Comparison of ENCODE assay signal across 23 cellular contexts in the genomic region with DNA sequence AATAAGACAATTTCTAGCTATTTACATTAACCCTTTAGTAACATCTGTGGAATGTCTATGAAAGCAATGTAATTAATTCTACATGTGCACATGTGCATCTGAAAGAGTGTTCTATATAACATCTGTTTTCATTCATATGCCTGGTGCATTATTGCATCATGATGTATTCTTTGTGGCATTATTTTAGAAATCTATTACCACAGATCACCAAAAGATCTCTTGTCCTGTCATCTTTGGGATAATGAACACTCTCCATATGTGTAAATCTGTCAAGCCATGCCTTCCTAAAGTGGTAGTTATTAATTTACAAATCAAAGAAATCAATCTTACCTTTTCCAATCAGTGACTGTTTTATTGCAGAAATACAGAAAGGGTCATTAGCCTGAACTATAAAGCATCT.
"Had no signal": no experiment of that assay in that cellular context is flagged by ENCODE, and none has a peak within 500 bp of the region (broad histone marks: within the 10 kb centered on the region; RNA-seq: fewer than 3 reads in every experiment).

No MANE protein-coding gene starts in this region.

- ATAC-seq: activated CD4-positive, alpha-beta T cell treated with anti-CD3 and anti-CD28 coated beads for 36 hours; activated naive CD4-positive, alpha-beta T cell treated with anti-CD3 and anti-CD28 coated beads, Interleukin-2, amount 50 U/mL, for 72 hours; activated T-helper 17 cell treated with anti-CD3 and anti-CD28 coated beads, Interleukin-2, amount 50 U/mL, for 72 hours; naive thymus-derived CD8-positive, alpha-beta T cell had no signal

- H3K4me3 ChIP-seq: adrenal gland, ascending aorta, left ventricle myocardium inferior, spleen, upper lobe of left lung had no signal

- DNase-seq: activated B cell treated with CpG ODN at 0.5 μM for 24 hours; activated CD4-positive, alpha-beta T cell treated with anti-CD3 and anti-CD28 coated beads for 36 hours; activated CD4-positive, alpha-beta T cell treated with anti-CD3 and anti-CD28 coated beads, Interleukin-2, amount 50 U/mL, for 4 hours; activated CD8-positive, alpha-beta memory T cell treated with anti-CD3 and anti-CD28 coated beads for 24 hours; activated CD8-positive, alpha-beta memory T cell treated with anti-CD3 and anti-CD28 coated beads, Interleukin-2, amount 50 U/mL, for 4 hours; activated T-cell treated with anti-CD3 and anti-CD28 coated beads, Interleukin-2, amount 50 U/mL, for 24 hours; adrenal gland; brain microvascular endothelial cell; caudate nucleus; effector CD8-positive, alpha-beta T cell; erythroblast; foreskin melanocyte; hippocampal formation; left ventricle myocardium inferior; naive thymus-derived CD8-positive, alpha-beta T cell; spleen; stimulated activated CD4-positive, alpha-beta T cell treated with anti-CD3 and anti-CD28 coated beads, Interleukin-4, amount 100 ng/mL, for 1 hour; stimulated activated naive CD4-positive, alpha-beta T cell; T-helper 1 cell; upper lobe of left lung had no signal
